Comparison of ENCODE assay signal across 13 cellular contexts in genomic region chr22:43289551-43289963, GRCh38. TPM values are rescaled to one million over a fixed set of nuclear protein-coding genes. Genes with fewer than 3 reads are reported as not detected.
DNase-seq lines count a peak whose midpoint lies in the region; ATAC-seq and TF ChIP-seq lines count a peak whose summit lies in the region.
"Had no signal": no experiment of that assay in that cellular context is flagged by ENCODE, and none has a peak within 500 bp of the region (broad histone marks: within the 10 kb centered on the region; RNA-seq: fewer than 3 reads in every experiment).

No MANE protein-coding gene starts in this region.

- H3K27me3 ChIP-seq in MM.1S (replicated peaks; ENCODE audit: insufficient read depth, low read length): peaks cover under 1% of the 10 kb centered on the region; the same call in 1 of the 2 replicates
- no peaks in the 10 kb centered on the region for H3K27me3 ChIP-seq in prostate gland (replicated peaks; ENCODE audit: insufficient read depth)
- no peaks in the 10 kb centered on the region for H3K27me3 ChIP-seq in aorta (ENCODE audit: control insufficient read depth in 1 of 2, insufficient read depth in 2 of 2, low read length in 1 of 2)

- no peaks in the 10 kb centered on the region for H4K20me1 ChIP-seq in MM.1S (ENCODE audit: insufficient read depth, low read length)

- no peaks in the 10 kb centered on the region for H3K9me2 ChIP-seq in MM.1S (replicated peaks; ENCODE audit: insufficient read depth, low read length)

- H3K9me3 ChIP-seq in MM.1S (replicated peaks; ENCODE audit: insufficient read depth, low read length) (no peaks in the 10 kb centered on the region), prostate gland (no peaks in the 10 kb centered on the region), aorta (ENCODE audit: control insufficient read depth, low read length) (no peaks in the 10 kb centered on the region)

- 30% methylated on average over 12 of the region's 12 CpGs for WGBS in prostate gland
- WGBS in aorta, 2 donors: 12 to 13% methylated on average over 12 of the region's 12 CpGs

- TF ChIP-seq POLR2A in prostate gland (IDR thresholded peaks at IDR 0.05): no peak

- H3F3A ChIP-seq in MM.1S (ENCODE audit: insufficient read depth, low read length): no peaks in the 10 kb centered on the region

- H3K36me3 ChIP-seq in MM.1S (replicated peaks; ENCODE audit: insufficient read depth, low read length) (no peaks in the 10 kb centered on the region), prostate gland (no peaks in the 10 kb centered on the region), aorta (ENCODE audit: control insufficient read depth in 1 of 2, insufficient read depth in 2 of 2, low read length in 1 of 2) (no peaks in the 10 kb centered on the region)

- ATAC-seq in aorta (ENCODE audit: low FRiP score): no peak
- ATAC-seq in HG03439 (IDR thresholded peaks at IDR 0.05; ENCODE audit: unreplicated experiment): no peak

- TF ChIP-seq CTCF in AG10803 (conservative IDR thresholded peaks at IDR 0.05; ENCODE audit: low read length): no peak
- TF ChIP-seq CTCF in MM.1S (IDR thresholded peaks at IDR 0.05; ENCODE audit: low read length): no peak
- no peak for TF ChIP-seq CTCF in fibroblast of the aortic adventitia (IDR thresholded peaks at IDR 0.05; ENCODE audit: insufficient read depth, low read length)
- TF ChIP-seq CTCF in prostate gland (IDR thresholded peaks at IDR 0.05): no peak

- no peak overlapping the region for H3K27ac ChIP-seq in MM.1S (ENCODE audit: low read length)
- peak overlapping the region; percentile 34 to 52 for H3K27ac ChIP-seq in prostate gland
- peak overlapping the region in 1 of 2 donors; percentile 11 for H3K27ac ChIP-seq in aorta (ENCODE audit: low read depth in 1 of 2, low read length in 2 of 2)

- peak overlapping the region; percentile 79 for H3K4me2 ChIP-seq in MM.1S (ENCODE audit: low read depth, low read length)

- DNase-seq in AG10803 (ENCODE audit: low read depth) (peak; percentile 5), MM.1S (no peak), fibroblast of the aortic adventitia (ENCODE audit: low read depth) (peak; percentile 21), prostate gland (ENCODE audit: low spot score) (no peak), NCI-H2227 treated with DMSO at 0.1 percent for 48 hours (lab: John Stamatoyannopoulos, UW) (no peak), occipital lobe (lab: John Stamatoyannopoulos, UW) (no peak), aorta (no peak)
- DNase-seq: activated T-cell treated with anti-CD3 and anti-CD28 coated beads, Interleukin-2, amount 50 U/mL, for 24 hours; CD4-positive, CD25-positive, alpha-beta regulatory T cell; cerebellar nuclear complex; NCI-H2107; stimulated activated CD4-positive, alpha-beta T cell treated with anti-CD3 and anti-CD28 coated beads, Interleukin-2, amount 100 ng/mL, for 48 hours had no signal

- peak overlapping the region; percentile 90 for H2AFZ ChIP-seq in MM.1S (ENCODE audit: low read length)

- H3K9ac ChIP-seq in MM.1S (ENCODE audit: low read length): no peak overlapping the region

- intact Hi-C loops in prostate gland (cut with DNase I) (no loop called here), aorta (cut with DNase I) (no loop called here)

- H3K4me1 ChIP-seq in MM.1S (ENCODE audit: low read length) (peaks cover 7% of the 10 kb centered on the region), prostate gland (replicated peaks) (peaks cover 22% of the 10 kb centered on the region), aorta (ENCODE audit: control insufficient read depth in 1 of 2, insufficient read depth in 2 of 2, low read length in 2 of 2) (no peaks in the 10 kb centered on the region)

- H3K4me3 ChIP-seq in AG10803 (ENCODE audit: low read length): peak overlapping the region; percentile 45
- peak overlapping the region; percentile 6; the same call in 1 of the 2 replicates for H3K4me3 ChIP-seq in MM.1S (ENCODE audit: low read length)
- peak overlapping the region; percentile 55 for H3K4me3 ChIP-seq in fibroblast of the aortic adventitia (ENCODE audit: low read depth, low read length)
- no peak overlapping the region for H3K4me3 ChIP-seq in prostate gland
- no peak overlapping the region for H3K4me3 ChIP-seq in aorta (ENCODE audit: low read length in 2 of 2)

- H3K79me2 ChIP-seq in MM.1S (ENCODE audit: low read length): no peaks in the 10 kb centered on the region

RNA-seq across cellular contexts. Expression of gene SCUBE1, which starts 53.6 kb away (rescaled TPM):
- total RNA-seq in fibroblast of the aortic adventitia (ENCODE audit: low replicate concordance): not detected in 2 replicates
- 10 to 100 TPM in 1 of 2 donors, under 1 TPM in 1; 0.68 to 23.5 TPM for total RNA-seq in prostate gland
- 21.2 TPM for total RNA-seq in occipital lobe
- total RNA-seq in aorta: 10 to 100 TPM in 1 of 2 donors, 1 to 10 TPM in 1; 5.4 to 18.7 TPM
- 1 to 10 TPM in 1 of 2 donors, under 1 TPM in 1; 0.88 to 1.5 TPM for polyA plus RNA-seq in aorta
- polyA plus RNA-seq: CD4-positive, CD25-positive, alpha-beta regulatory T cell had no signal

Comparison
In these comparisons a context has a peak if more than half of its experiments do, and no peak if none do; other contexts are left out.
1. DNase-seq: peak in AG10803 (single experiment) and fibroblast of the aortic adventitia (single experiment); none in MM.1S (single experiment), prostate gland (single experiment), NCI-H2227 treated with DMSO at 0.1 percent for 48 hours (single experiment), occipital lobe (single experiment) and aorta (0 of 2).
2. H3K4me3 ChIP-seq: peak in AG10803 (single experiment), MM.1S (single experiment) and fibroblast of the aortic adventitia (single experiment); none in prostate gland (0 of 2) and aorta (0 of 2).